ENCODE assay signal across 1 cellular context in the genomic region with DNA sequence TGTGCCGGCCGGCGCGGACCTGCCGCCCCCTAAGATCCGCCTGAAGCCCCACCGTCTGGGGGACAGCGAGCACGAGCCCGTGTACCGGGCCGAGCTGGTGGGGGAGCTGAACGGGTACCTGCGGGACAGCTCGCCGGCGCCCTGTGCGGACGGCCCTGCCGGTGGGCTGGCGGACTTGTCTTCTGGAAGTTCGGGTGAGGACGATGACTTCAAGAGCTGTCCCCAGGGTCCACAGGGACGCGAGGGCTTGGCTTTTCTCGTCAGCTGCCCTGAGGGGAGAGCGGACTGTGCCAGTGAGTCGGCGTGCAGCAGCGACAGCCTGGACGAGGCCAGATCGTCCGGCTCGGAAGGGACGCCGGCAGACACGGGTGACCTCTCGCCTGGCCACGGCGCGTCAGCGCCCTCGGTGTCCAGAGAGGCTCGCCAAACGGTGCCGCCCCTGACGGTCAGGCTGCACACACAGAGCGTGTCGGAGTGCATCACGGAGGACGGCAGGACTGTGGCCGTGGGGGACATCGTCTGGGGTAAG.
TF ChIP-seq lines count a peak whose summit lies in the region.

No MANE protein-coding gene starts in this region.

TF ChIP-seq in SK-N-SH, 30 proteins besides CTCF, POLR2A, EP300 and RAD21 (continued from another document):
- TF ChIP-seq, protein P1, sequence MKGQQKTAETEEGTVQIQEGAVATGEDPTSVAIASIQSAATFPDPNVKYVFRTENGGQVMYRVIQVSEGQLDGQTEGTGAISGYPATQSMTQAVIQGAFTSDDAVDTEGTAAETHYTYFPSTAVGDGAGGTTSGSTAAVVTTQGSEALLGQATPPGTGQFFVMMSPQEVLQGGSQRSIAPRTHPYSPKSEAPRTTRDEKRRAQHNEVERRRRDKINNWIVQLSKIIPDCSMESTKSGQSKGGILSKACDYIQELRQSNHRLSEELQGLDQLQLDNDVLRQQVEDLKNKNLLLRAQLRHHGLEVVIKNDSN (IDR thresholded peaks at IDR 0.05; ENCODE audit: borderline replicate concordance, low read depth): no peak
- TF ChIP-seq RFX5 (IDR thresholded peaks at IDR 0.05; ENCODE audit: low read length): no peak
- TF ChIP-seq RXRA (IDR thresholded peaks at IDR 0.05; ENCODE audit: borderline replicate concordance, low read depth): no peak
- no peak for TF ChIP-seq ELF1 (IDR thresholded peaks at IDR 0.05)
- no peak for TF ChIP-seq GABPA (IDR thresholded peaks at IDR 0.05; ENCODE audit: low read depth)
- no peak for TF ChIP-seq REST (IDR thresholded peaks at IDR 0.05; ENCODE audit: low read depth, low read length)
- TF ChIP-seq, protein P2, sequence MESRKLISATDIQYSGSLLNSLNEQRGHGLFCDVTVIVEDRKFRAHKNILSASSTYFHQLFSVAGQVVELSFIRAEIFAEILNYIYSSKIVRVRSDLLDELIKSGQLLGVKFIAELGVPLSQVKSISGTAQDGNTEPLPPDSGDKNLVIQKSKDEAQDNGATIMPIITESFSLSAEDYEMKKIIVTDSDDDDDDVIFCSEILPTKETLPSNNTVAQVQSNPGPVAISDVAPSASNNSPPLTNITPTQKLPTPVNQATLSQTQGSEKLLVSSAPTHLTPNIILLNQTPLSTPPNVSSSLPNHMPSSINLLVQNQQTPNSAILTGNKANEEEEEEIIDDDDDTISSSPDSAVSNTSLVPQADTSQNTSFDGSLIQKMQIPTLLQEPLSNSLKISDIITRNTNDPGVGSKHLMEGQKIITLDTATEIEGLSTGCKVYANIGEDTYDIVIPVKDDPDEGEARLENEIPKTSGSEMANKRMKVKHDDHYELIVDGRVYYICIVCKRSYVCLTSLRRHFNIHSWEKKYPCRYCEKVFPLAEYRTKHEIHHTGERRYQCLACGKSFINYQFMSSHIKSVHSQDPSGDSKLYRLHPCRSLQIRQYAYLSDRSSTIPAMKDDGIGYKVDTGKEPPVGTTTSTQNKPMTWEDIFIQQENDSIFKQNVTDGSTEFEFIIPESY (IDR thresholded peaks at IDR 0.05; ENCODE audit: borderline replicate concordance, low read depth): no peak
- no peak for TF ChIP-seq IRF3 (IDR thresholded peaks at IDR 0.05; ENCODE audit: low read depth, low read length)
- no peak for TF ChIP-seq USF2 (IDR thresholded peaks at IDR 0.05; ENCODE audit: borderline replicate concordance, low read depth, low read length)
- no peak for TF ChIP-seq GATA2 (CRISPR knock-in tag; IDR thresholded peaks at IDR 0.05)
- TF ChIP-seq EZH2phosphoT487 (IDR thresholded peaks at IDR 0.05; ENCODE audit: borderline replicate concordance, low read depth): no peak
- no peak for TF ChIP-seq POLR2AphosphoS5 (IDR thresholded peaks at IDR 0.05; ENCODE audit: low read depth, low read length)
- no peak for TF ChIP-seq RCOR1 (IDR thresholded peaks at IDR 0.05; ENCODE audit: low read length)
- no peak for TF ChIP-seq NRF1 (IDR thresholded peaks at IDR 0.05; ENCODE audit: low read depth, low read length)
- no peak for TF ChIP-seq SIN3A (IDR thresholded peaks at IDR 0.05; ENCODE audit: borderline replicate concordance, low read depth, low read length)
TF ChIP-seq in SK-N-SH: peak in this region for 0.
